ENCODE assay signal across 8 cellular contexts in genomic region chr7:94803821-94804220, GRCh38.
"Had no signal": no experiment of that assay in that cellular context is flagged by ENCODE, and none has a peak within 500 bp of the region (broad histone marks: within the 10 kb centered on the region; RNA-seq: fewer than 3 reads in every experiment).

No MANE protein-coding gene starts in this region.

- H3K36me3 ChIP-seq: HAP-1 had no signal

- ATAC-seq: GM23338, HCT116 had no signal

- H3K9me3 ChIP-seq: HAP-1 had no signal

- H3K4me3 ChIP-seq: GM23338, HAP-1 had no signal

- DNase-seq: H7, HFFc6, KBM-7 had no signal

- H3K4me1 ChIP-seq: HAP-1 had no signal

- FAIRE-seq: HTR-8/SVneo had no signal

- H2AFZ ChIP-seq: GM23338 had no signal

- H3K9ac ChIP-seq: KMS-11 had no signal

- H3K27ac ChIP-seq: KMS-11 had no signal

- H3K4me2 ChIP-seq: GM23338, KMS-11 had no signal
